Comparison of ENCODE assay signal across 9 cellular contexts in genomic region chr1:206905295-206906164, GRCh38. TPM values are rescaled to one million over a fixed set of nuclear protein-coding genes. Genes with fewer than 3 reads are reported as not detected.
DNase-seq lines count a peak whose midpoint lies in the region; ATAC-seq lines count a peak whose summit lies in the region.
"Had no signal": no experiment of that assay in that cellular context is flagged by ENCODE, and none has a peak within 500 bp of the region (broad histone marks: within the 10 kb centered on the region; RNA-seq: fewer than 3 reads in every experiment).

No MANE protein-coding gene starts in this region.

- H3K18ac ChIP-seq in mesendoderm (ENCODE audit: low read length) = no peak overlapping the region

- H3K56ac ChIP-seq in mesendoderm (ENCODE audit: low read length) = no peak overlapping the region

- no peaks in the 10 kb centered on the region for H3K9me3 ChIP-seq in CD8-positive, alpha-beta memory T cell (ENCODE audit: low read length)
- H3K9me3 ChIP-seq: ascending aorta had no signal

- H4K8ac ChIP-seq in mesendoderm (ENCODE audit: low read depth, low read length) = no peak overlapping the region

- no peaks in the 10 kb centered on the region for H3K27me3 Mint-ChIP-seq in CD8-positive, alpha-beta memory T cell
- no peaks in the 10 kb centered on the region for H3K27me3 Mint-ChIP-seq in activated T-cell treated with anti-CD3 and anti-CD28 coated beads, Interleukin-2, amount 50 U/mL, for 4 hours (ENCODE audit: low read depth)

- peaks cover 39% of the 10 kb centered on the region for H3K36me3 ChIP-seq in CD8-positive, alpha-beta memory T cell (ENCODE audit: insufficient read depth, low read length)
- no peaks in the 10 kb centered on the region for H3K36me3 ChIP-seq in mesendoderm (ENCODE audit: control insufficient read depth, insufficient read depth, low read length)
- H3K36me3 ChIP-seq: ascending aorta had no signal

- no peak overlapping the region for H3K23ac ChIP-seq in mesendoderm (ENCODE audit: low read length)

- H3K9ac ChIP-seq in mesendoderm (ENCODE audit: low read length) = no peak overlapping the region

- peak overlapping the region; percentile 42 to 91 (median 85) for H3K27ac Mint-ChIP-seq in CD8-positive, alpha-beta memory T cell

- no peak overlapping the region for H2BK120ac ChIP-seq in mesendoderm (ENCODE audit: low read depth, low read length)

- no peaks in the 10 kb centered on the region for H3K79me2 ChIP-seq in mesendoderm (ENCODE audit: control insufficient read depth, insufficient read depth, low read length)

- no peak overlapping the region for H2BK15ac ChIP-seq in mesendoderm (replicated peaks; ENCODE audit: low read depth)

- H3K27ac ChIP-seq in CD8-positive, alpha-beta memory T cell (ENCODE audit: low read depth, low read length) = no peak overlapping the region
- H3K27ac ChIP-seq in mesendoderm (ENCODE audit: low read depth, low read length) = no peak overlapping the region
- H3K27ac ChIP-seq: ascending aorta had no signal

- no peaks in the 10 kb centered on the region for H3K79me1 ChIP-seq in mesendoderm (ENCODE audit: low read length)

- no CpG with 5 or more reads among the region's 4 CpGs for WGBS in mesendoderm (ENCODE audit: extremely low coverage, insufficient coverage, low lambda C conversion rate)

- no peak overlapping the region for H2AK5ac ChIP-seq in mesendoderm (ENCODE audit: low read length)

- no peak overlapping the region for H3K4me3 ChIP-seq in CD8-positive, alpha-beta memory T cell (ENCODE audit: low read length)
- H3K4me3 ChIP-seq in mesendoderm (ENCODE audit: low read length) = no peak overlapping the region
- H3K4me3 ChIP-seq: ascending aorta had no signal

- peaks cover 65 to 85% (median 76%) of the 10 kb centered on the region in 3 donors for H3K4me1 Mint-ChIP-seq in CD8-positive, alpha-beta memory T cell
- H3K4me1 Mint-ChIP-seq in activated T-cell treated with anti-CD3 and anti-CD28 coated beads, Interleukin-2, amount 50 U/mL, for 4 hours (ENCODE audit: low read depth) = peaks cover 80% of the 10 kb centered on the region

- ATAC-seq in HG02973 (IDR thresholded peaks at IDR 0.05; ENCODE audit: unreplicated experiment) = peak; percentile 55
- peak; percentile 87 for ATAC-seq in activated T-cell treated with anti-CD3 and anti-CD28 coated beads, Interleukin-2, amount 50 U/mL, for 4 hours

- intact Hi-C loops in posterior cingulate gyrus (cut with DNase I) = no loop called here

- no peaks in the 10 kb centered on the region for H3K27me3 ChIP-seq in CD8-positive, alpha-beta memory T cell (ENCODE audit: insufficient read depth, low read length, poor library complexity, severe bottlenecking)
- H3K27me3 ChIP-seq in mesendoderm (ENCODE audit: insufficient read depth, low read length, poor library complexity) = peaks cover 5% of the 10 kb centered on the region

- H3K4me2 ChIP-seq in mesendoderm (ENCODE audit: low read length) = no peak overlapping the region

- no peaks in the 10 kb centered on the region for H3K9me3 Mint-ChIP-seq in CD8-positive, alpha-beta memory T cell
- H3K9me3 Mint-ChIP-seq in activated T-cell treated with anti-CD3 and anti-CD28 coated beads, Interleukin-2, amount 50 U/mL, for 4 hours = no peaks in the 10 kb centered on the region

- DNase-seq in CD8-positive, alpha-beta memory T cell = peak in 1 of 5 donors; percentile 63
- peak; percentile 43 for DNase-seq in activated T-cell treated with anti-CD3 and anti-CD28 coated beads, Interleukin-2, amount 50 U/mL, for 4 hours
- peak; percentile 90 for DNase-seq in mesendoderm
- DNase-seq in posterior cingulate gyrus = no peak
- DNase-seq in NCI-H1105 (lab: John Stamatoyannopoulos, UW) = no peak
- no peak for DNase-seq in NCI-H748 treated with DMSO at 0.1 percent for 48 hours (lab: John Stamatoyannopoulos, UW)
- DNase-seq in DMS114 treated with DMSO at 0.1 percent for 48 hours (lab: John Stamatoyannopoulos, UW; ENCODE audit: unreplicated experiment) = no peak

- H3K4ac ChIP-seq in mesendoderm (ENCODE audit: low read depth, low read length) = no peak overlapping the region

- CTCF ChIA-PET in CD8-positive, alpha-beta memory T cell (lab: Charles Lee) = interaction anchor here (0.6 to 3.9 kb wide), 8 partner anchors 13 to 242 kb away, joined by 3 to 18 read pairs (median 4); partner anchors contain the start of gene FCMR

- peaks cover 70% of the 10 kb centered on the region for H3K4me1 ChIP-seq in CD8-positive, alpha-beta memory T cell (ENCODE audit: insufficient read depth, low read length)
- H3K4me1 ChIP-seq in mesendoderm (ENCODE audit: control insufficient read depth, low read depth, low read length) = peaks cover 3% of the 10 kb centered on the region

- POLR2A ChIA-PET in CD8-positive, alpha-beta memory T cell (lab: Charles Lee) = interaction anchor here (0.6 to 2.2 kb wide), 4 partner anchors 10 to 171 kb away, joined by 3 to 10 read pairs (median 3); partner anchors contain the start of gene FCMR

- H2BK5ac ChIP-seq in mesendoderm (ENCODE audit: low read length) = no peak overlapping the region

- peaks cover 15 to 84% (median 35%) of the 10 kb centered on the region in 3 donors for H3K36me3 Mint-ChIP-seq in CD8-positive, alpha-beta memory T cell
- peaks cover 54% of the 10 kb centered on the region for H3K36me3 Mint-ChIP-seq in activated T-cell treated with anti-CD3 and anti-CD28 coated beads, Interleukin-2, amount 50 U/mL, for 4 hours (ENCODE audit: insufficient read depth)

- no peak overlapping the region for H4K5ac ChIP-seq in mesendoderm (ENCODE audit: low read length)

- H3K4me3 Mint-ChIP-seq in CD8-positive, alpha-beta memory T cell = peak overlapping the region; percentile 0 to 69 (median 51)
- peak overlapping the region; percentile 46 for H3K4me3 Mint-ChIP-seq in activated T-cell treated with anti-CD3 and anti-CD28 coated beads, Interleukin-2, amount 50 U/mL, for 4 hours

RNA-seq across cellular contexts. Expression of gene IL24, which starts 8.3 kb away (rescaled TPM):
- 1 to 10 TPM; 2.0 to 2.9 TPM for total RNA-seq in CD8-positive, alpha-beta memory T cell
- polyA plus RNA-seq in CD8-positive, alpha-beta memory T cell = 22.5 TPM
- total RNA-seq in activated T-cell treated with anti-CD3 and anti-CD28 coated beads, Interleukin-2, amount 50 U/mL, for 4 hours = 10 to 100 TPM; 11.9 to 30.7 (median 25.0) TPM
- 0.06 TPM for polyA plus RNA-seq in mesendoderm (2013, experiment 1 of 2)
- polyA plus RNA-seq in mesendoderm (2013, experiment 2 of 2) = 0.07 TPM
- total RNA-seq: ascending aorta had no signal

RNA-seq across cellular contexts. Expression of gene FCMR, which starts 16.2 kb away (rescaled TPM):
- 10 to 100 TPM; 75.1 to 75.6 TPM for total RNA-seq in CD8-positive, alpha-beta memory T cell
- polyA plus RNA-seq in CD8-positive, alpha-beta memory T cell = 574 TPM
- total RNA-seq in activated T-cell treated with anti-CD3 and anti-CD28 coated beads, Interleukin-2, amount 50 U/mL, for 4 hours = 10 to 100 TPM; 24.7 to 41.7 (median 24.8) TPM
- polyA plus RNA-seq in mesendoderm (2013, experiment 1 of 2) = 0.42 TPM
- polyA plus RNA-seq in mesendoderm (2013, experiment 2 of 2) = 0.24 TPM

RNA-seq across cellular contexts. Expression of gene IL20, which starts 40.1 kb away (rescaled TPM):
- not detected for total RNA-seq in CD8-positive, alpha-beta memory T cell
- polyA plus RNA-seq in CD8-positive, alpha-beta memory T cell = not detected
- not detected for total RNA-seq in activated T-cell treated with anti-CD3 and anti-CD28 coated beads, Interleukin-2, amount 50 U/mL, for 4 hours
- polyA plus RNA-seq in mesendoderm (2013, experiment 1 of 2) = not detected
- polyA plus RNA-seq in mesendoderm (2013, experiment 2 of 2) = not detected
- total RNA-seq: ascending aorta had no signal

RNA-seq across cellular contexts. Expression of gene PIGR, which starts 40.7 kb away (rescaled TPM):
- under 1 TPM; 0.04 to 0.33 TPM for total RNA-seq in CD8-positive, alpha-beta memory T cell
- not detected for polyA plus RNA-seq in CD8-positive, alpha-beta memory T cell
- total RNA-seq in activated T-cell treated with anti-CD3 and anti-CD28 coated beads, Interleukin-2, amount 50 U/mL, for 4 hours = 1 to 10 TPM; 1.6 to 3.0 (median 1.8) TPM
- 0.01 TPM for polyA plus RNA-seq in mesendoderm (2013, experiment 1 of 2)
- polyA plus RNA-seq in mesendoderm (2013, experiment 2 of 2) = 0.13 TPM

Comparison
In these comparisons a context has a peak if more than half of its experiments do, and no peak if none do; other contexts are left out.
1. DNase-seq: peak in activated T-cell treated with anti-CD3 and anti-CD28 coated beads, Interleukin-2, amount 50 U/mL, for 4 hours (single experiment) and mesendoderm (single experiment); none in posterior cingulate gyrus (0 of 10), NCI-H1105 (single experiment), NCI-H748 treated with DMSO at 0.1 percent for 48 hours (single experiment) and DMS114 treated with DMSO at 0.1 percent for 48 hours (single experiment).